In genomic region chr3:184565421-184566211, GRCh38 we compare ENCODE assay signal across 8 cellular contexts. TPM values are rescaled to one million over a fixed set of nuclear protein-coding genes. Genes with fewer than 3 reads are reported as not detected.
DNase-seq lines count a peak whose midpoint lies in the region; ATAC-seq and TF ChIP-seq lines count a peak whose summit lies in the region.

No MANE protein-coding gene starts in this region.

- intact Hi-C loops in left ventricle myocardium inferior (cut with micrococcal nuclease): no loop called here
- intact Hi-C loops in Right ventricle myocardium inferior (cut with DNase I): no loop called here
- intact Hi-C loops in left lung (cut with DNase I): no loop called here
- intact Hi-C loops in activated CD4-positive, alpha-beta T cell treated with anti-CD3 and anti-CD28 coated beads for 36 hours (cut with DNase I, micrococcal nuclease): no loop called here

- H3K4me1 ChIP-seq in left ventricle myocardium inferior (peaks cover 47% of the 10 kb centered on the region), left lung (peaks cover 39 to 67% of the 10 kb centered on the region in 2 donors)

- H3K27me3 Mint-ChIP-seq in activated CD4-positive, alpha-beta T cell treated with anti-CD3 and anti-CD28 coated beads for 36 hours: peaks cover 39% of the 10 kb centered on the region

- TF ChIP-seq CTCF in left ventricle myocardium inferior (IDR thresholded peaks at IDR 0.05; ENCODE audit: borderline replicate concordance) (no peak), left lung (IDR thresholded peaks at IDR 0.05) (no peak)

- H3K27me3 ChIP-seq in left ventricle myocardium inferior (ENCODE audit: low read depth) (peaks cover 25% of the 10 kb centered on the region), left lung (peaks cover 0 to 59% of the 10 kb centered on the region in 2 donors)

- ATAC-seq in Right ventricle myocardium inferior (no peak), left lung (peak; percentile 39), HG03135 (IDR thresholded peaks at IDR 0.05; ENCODE audit: unreplicated experiment) (no peak)
- no peak for ATAC-seq in activated CD4-positive, alpha-beta T cell treated with anti-CD3 and anti-CD28 coated beads for 36 hours

- H3K27ac Mint-ChIP-seq in activated CD4-positive, alpha-beta T cell treated with anti-CD3 and anti-CD28 coated beads for 36 hours: no peak overlapping the region

- CTCF ChIA-PET in activated CD4-positive, alpha-beta T cell treated with anti-CD3 and anti-CD28 coated beads for 36 hours (lab: Charles Lee): interaction anchor here (0.7 kb wide), 1 partner anchor 347 kb away, joined by 3 read pairs; no protein-coding TSS in a partner anchor

- POLR2A ChIA-PET in activated CD4-positive, alpha-beta T cell treated with anti-CD3 and anti-CD28 coated beads for 36 hours (lab: Charles Lee): no interaction called here

- H3K4me1 Mint-ChIP-seq in activated CD4-positive, alpha-beta T cell treated with anti-CD3 and anti-CD28 coated beads for 36 hours: peaks cover 7% of the 10 kb centered on the region

- no peak overlapping the region for H3K4me3 Mint-ChIP-seq in activated CD4-positive, alpha-beta T cell treated with anti-CD3 and anti-CD28 coated beads for 36 hours

- no peak for DNase-seq in left ventricle myocardium inferior
- no peak for DNase-seq in Right ventricle myocardium inferior (ENCODE audit: missing footprints)
- peak; percentile 83 to 85 for DNase-seq in left lung
- DNase-seq in activated CD4-positive, alpha-beta T cell treated with anti-CD3 and anti-CD28 coated beads for 36 hours: no peak
- DNase-seq in hippocampal formation (lab: John Stamatoyannopoulos, UW): no peak
- DNase-seq in COLO829 (ENCODE audit: low spot score): no peak

- H3K4me3 ChIP-seq in left ventricle myocardium inferior (no peak overlapping the region), left lung (no peak overlapping the region)

- H3K36me3 ChIP-seq in left ventricle myocardium inferior (no peaks in the 10 kb centered on the region), left lung (no peaks in the 10 kb centered on the region)

- H3K27ac ChIP-seq in left ventricle myocardium inferior (replicated peaks): peak overlapping the region; percentile 42
- H3K27ac ChIP-seq in angular gyrus (ENCODE audit: low read depth, low read length): peak overlapping the region; percentile 71
- H3K27ac ChIP-seq in left lung: peak overlapping the region; percentile 69 to 90

- H3K9me3 ChIP-seq in left ventricle myocardium inferior (replicated peaks) (no peaks in the 10 kb centered on the region), left lung (no peaks in the 10 kb centered on the region)

- H3K9me3 Mint-ChIP-seq in activated CD4-positive, alpha-beta T cell treated with anti-CD3 and anti-CD28 coated beads for 36 hours (ENCODE audit: low read depth): no peaks in the 10 kb centered on the region

- no peaks in the 10 kb centered on the region for H3K36me3 Mint-ChIP-seq in activated CD4-positive, alpha-beta T cell treated with anti-CD3 and anti-CD28 coated beads for 36 hours (ENCODE audit: low read depth)

RNA-seq across cellular contexts. Expression of gene EPHB3, which starts 4.0 kb away (rescaled TPM):
- total RNA-seq in left ventricle myocardium inferior: 5.0 TPM
- total RNA-seq in Right ventricle myocardium inferior: 1.6 TPM
- total RNA-seq in left lung: 10 to 100 TPM in 1 of 2 donors, 1 to 10 TPM in 1; 8.1 to 23.7 TPM
- total RNA-seq in activated CD4-positive, alpha-beta T cell treated with anti-CD3 and anti-CD28 coated beads for 36 hours: not detected

Comparison
In these comparisons a context has a peak if more than half of its experiments do, and no peak if none do; other contexts are left out.
1. DNase-seq: peak in left lung (2 of 2); none in left ventricle myocardium inferior (single experiment), Right ventricle myocardium inferior (single experiment), activated CD4-positive, alpha-beta T cell treated with anti-CD3 and anti-CD28 coated beads for 36 hours (single experiment), hippocampal formation (0 of 2) and COLO829 (single experiment).
2. Peak in every context shown above with its lines, with median percentiles within 50 percentile points of each other: H3K27ac ChIP-seq.